In the genomic region with DNA sequence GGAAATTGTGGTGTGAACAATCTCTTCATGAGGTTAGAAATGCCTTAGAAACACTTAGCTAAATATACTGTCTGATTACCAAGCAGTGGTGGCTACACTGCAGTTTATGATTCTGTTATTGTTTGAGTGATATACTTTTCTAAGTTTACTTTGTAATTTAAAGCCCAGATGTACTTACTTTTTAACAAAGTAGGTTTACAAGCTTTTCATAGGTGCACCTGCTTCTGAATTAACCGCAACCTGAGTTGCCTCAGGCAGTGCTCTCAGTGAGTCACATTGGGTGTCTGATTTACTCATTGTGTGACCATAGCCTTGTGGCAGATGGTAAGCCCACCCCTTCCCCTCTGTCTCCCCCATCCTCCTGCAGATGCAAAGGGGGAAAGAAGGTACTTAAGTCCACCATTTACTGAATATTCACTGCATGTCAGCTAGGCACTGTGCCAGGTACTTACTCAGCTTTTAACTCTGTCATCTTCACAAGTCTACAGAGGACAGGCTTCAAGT, we compare ENCODE assay signal across 1 cellular context.
A peak's percentile ranks its signal among the peaks of the same experiment; 100 is the strongest.
TF ChIP-seq lines count a peak whose summit lies in the region.

No MANE protein-coding gene starts in this region.

TF ChIP-seq in HEK293, 187 proteins besides CTCF, POLR2A, EP300 and RAD21 (continued from another document and continues in another):
- TF ChIP-seq, protein P1, sequence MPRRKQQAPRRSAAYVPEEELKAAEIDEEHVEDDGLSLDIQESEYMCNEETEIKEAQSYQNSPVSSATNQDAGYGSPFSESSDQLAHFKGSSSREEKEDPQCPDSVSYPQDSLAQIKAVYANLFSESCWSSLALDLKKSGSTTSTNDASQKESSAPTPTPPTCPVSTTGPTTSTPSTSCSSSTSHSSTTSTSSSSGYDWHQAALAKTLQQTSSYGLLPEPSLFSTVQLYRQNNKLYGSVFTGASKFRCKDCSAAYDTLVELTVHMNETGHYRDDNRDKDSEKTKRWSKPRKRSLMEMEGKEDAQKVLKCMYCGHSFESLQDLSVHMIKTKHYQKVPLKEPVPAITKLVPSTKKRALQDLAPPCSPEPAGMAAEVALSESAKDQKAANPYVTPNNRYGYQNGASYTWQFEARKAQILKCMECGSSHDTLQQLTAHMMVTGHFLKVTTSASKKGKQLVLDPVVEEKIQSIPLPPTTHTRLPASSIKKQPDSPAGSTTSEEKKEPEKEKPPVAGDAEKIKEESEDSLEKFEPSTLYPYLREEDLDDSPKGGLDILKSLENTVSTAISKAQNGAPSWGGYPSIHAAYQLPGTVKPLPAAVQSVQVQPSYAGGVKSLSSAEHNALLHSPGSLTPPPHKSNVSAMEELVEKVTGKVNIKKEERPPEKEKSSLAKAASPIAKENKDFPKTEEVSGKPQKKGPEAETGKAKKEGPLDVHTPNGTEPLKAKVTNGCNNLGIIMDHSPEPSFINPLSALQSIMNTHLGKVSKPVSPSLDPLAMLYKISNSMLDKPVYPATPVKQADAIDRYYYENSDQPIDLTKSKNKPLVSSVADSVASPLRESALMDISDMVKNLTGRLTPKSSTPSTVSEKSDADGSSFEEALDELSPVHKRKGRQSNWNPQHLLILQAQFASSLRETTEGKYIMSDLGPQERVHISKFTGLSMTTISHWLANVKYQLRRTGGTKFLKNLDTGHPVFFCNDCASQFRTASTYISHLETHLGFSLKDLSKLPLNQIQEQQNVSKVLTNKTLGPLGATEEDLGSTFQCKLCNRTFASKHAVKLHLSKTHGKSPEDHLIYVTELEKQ (tag by site-specific recombination; IDR thresholded peaks at IDR 0.05; ENCODE audit: borderline replicate concordance): peak; percentile 80
- no peak for TF ChIP-seq ELK4 (IDR thresholded peaks at IDR 0.05; ENCODE audit: borderline replicate concordance, low read depth, low read length)
- no peak for TF ChIP-seq ZNF792 (tag by site-specific recombination; IDR thresholded peaks at IDR 0.05)
- TF ChIP-seq, protein P2, sequence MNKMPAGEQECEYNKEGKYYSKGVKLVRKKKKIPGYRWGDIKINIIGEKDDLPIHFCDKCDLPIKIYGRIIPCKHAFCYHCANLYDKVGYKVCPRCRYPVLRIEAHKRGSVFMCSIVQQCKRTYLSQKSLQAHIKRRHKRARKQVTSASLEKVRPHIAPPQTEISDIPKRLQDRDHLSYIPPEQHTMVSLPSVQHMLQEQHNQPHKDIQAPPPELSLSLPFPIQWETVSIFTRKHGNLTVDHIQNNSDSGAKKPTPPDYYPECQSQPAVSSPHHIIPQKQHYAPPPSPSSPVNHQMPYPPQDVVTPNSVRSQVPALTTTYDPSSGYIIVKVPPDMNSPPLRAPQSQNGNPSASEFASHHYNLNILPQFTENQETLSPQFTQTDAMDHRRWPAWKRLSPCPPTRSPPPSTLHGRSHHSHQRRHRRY (tag by site-specific recombination; IDR thresholded peaks at IDR 0.05): no peak
- peak; percentile 100 for TF ChIP-seq OSR2 (tag by site-specific recombination; IDR thresholded peaks at IDR 0.05)
- no peak for TF ChIP-seq ZNF549 (tag by site-specific recombination; IDR thresholded peaks at IDR 0.05)
- no peak for TF ChIP-seq ZNF416 (tag by site-specific recombination; IDR thresholded peaks at IDR 0.05)
- no peak; the same call in 1 of the 2 replicates for TF ChIP-seq PRDM1 (tag by site-specific recombination; IDR thresholded peaks at IDR 0.05)
- TF ChIP-seq ZNF747 (tag by site-specific recombination; IDR thresholded peaks at IDR 0.05): no peak
- no peak for TF ChIP-seq HOXC10 (CRISPR knock-in tag; IDR thresholded peaks at IDR 0.05)
- TF ChIP-seq ZXDB (tag by site-specific recombination; IDR thresholded peaks at IDR 0.05): peak; percentile 72; the same call in 1 of the 2 replicates
- TF ChIP-seq ZNF174 (tag by site-specific recombination; IDR thresholded peaks at IDR 0.05): no peak
- no peak for TF ChIP-seq EGR2 (tag by site-specific recombination; IDR thresholded peaks at IDR 0.05; ENCODE audit: low read depth)
- no peak for TF ChIP-seq ZNF624 (tag by site-specific recombination; IDR thresholded peaks at IDR 0.05)
- no peak for TF ChIP-seq ZNF654 (tag by site-specific recombination; IDR thresholded peaks at IDR 0.05; ENCODE audit: low read depth)
- no peak for TF ChIP-seq ZNF548 (tag by site-specific recombination; IDR thresholded peaks at IDR 0.05)
- no peak for TF ChIP-seq ZNF626 (tag by site-specific recombination; IDR thresholded peaks at IDR 0.05)
- no peak for TF ChIP-seq ZBTB20 (tag by site-specific recombination; IDR thresholded peaks at IDR 0.05)
- TF ChIP-seq HOXA7 (CRISPR knock-in tag; IDR thresholded peaks at IDR 0.05; ENCODE audit: borderline replicate concordance): no peak
- TF ChIP-seq, protein P3, sequence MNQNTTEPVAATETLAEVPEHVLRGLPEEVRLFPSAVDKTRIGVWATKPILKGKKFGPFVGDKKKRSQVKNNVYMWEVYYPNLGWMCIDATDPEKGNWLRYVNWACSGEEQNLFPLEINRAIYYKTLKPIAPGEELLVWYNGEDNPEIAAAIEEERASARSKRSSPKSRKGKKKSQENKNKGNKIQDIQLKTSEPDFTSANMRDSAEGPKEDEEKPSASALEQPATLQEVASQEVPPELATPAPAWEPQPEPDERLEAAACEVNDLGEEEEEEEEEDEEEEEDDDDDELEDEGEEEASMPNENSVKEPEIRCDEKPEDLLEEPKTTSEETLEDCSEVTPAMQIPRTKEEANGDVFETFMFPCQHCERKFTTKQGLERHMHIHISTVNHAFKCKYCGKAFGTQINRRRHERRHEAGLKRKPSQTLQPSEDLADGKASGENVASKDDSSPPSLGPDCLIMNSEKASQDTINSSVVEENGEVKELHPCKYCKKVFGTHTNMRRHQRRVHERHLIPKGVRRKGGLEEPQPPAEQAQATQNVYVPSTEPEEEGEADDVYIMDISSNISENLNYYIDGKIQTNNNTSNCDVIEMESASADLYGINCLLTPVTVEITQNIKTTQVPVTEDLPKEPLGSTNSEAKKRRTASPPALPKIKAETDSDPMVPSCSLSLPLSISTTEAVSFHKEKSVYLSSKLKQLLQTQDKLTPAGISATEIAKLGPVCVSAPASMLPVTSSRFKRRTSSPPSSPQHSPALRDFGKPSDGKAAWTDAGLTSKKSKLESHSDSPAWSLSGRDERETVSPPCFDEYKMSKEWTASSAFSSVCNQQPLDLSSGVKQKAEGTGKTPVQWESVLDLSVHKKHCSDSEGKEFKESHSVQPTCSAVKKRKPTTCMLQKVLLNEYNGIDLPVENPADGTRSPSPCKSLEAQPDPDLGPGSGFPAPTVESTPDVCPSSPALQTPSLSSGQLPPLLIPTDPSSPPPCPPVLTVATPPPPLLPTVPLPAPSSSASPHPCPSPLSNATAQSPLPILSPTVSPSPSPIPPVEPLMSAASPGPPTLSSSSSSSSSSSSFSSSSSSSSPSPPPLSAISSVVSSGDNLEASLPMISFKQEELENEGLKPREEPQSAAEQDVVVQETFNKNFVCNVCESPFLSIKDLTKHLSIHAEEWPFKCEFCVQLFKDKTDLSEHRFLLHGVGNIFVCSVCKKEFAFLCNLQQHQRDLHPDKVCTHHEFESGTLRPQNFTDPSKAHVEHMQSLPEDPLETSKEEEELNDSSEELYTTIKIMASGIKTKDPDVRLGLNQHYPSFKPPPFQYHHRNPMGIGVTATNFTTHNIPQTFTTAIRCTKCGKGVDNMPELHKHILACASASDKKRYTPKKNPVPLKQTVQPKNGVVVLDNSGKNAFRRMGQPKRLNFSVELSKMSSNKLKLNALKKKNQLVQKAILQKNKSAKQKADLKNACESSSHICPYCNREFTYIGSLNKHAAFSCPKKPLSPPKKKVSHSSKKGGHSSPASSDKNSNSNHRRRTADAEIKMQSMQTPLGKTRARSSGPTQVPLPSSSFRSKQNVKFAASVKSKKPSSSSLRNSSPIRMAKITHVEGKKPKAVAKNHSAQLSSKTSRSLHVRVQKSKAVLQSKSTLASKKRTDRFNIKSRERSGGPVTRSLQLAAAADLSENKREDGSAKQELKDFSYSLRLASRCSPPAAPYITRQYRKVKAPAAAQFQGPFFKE (tag by site-specific recombination; IDR thresholded peaks at IDR 0.05; ENCODE audit: borderline replicate concordance): no peak
- no peak for TF ChIP-seq ZBTB17 (tag by site-specific recombination; IDR thresholded peaks at IDR 0.05)
- TF ChIP-seq ZNF558 (tag by site-specific recombination; IDR thresholded peaks at IDR 0.05): no peak
- TF ChIP-seq ZIC2 (tag by site-specific recombination; IDR thresholded peaks at IDR 0.05): no peak
- TF ChIP-seq, protein P4, sequence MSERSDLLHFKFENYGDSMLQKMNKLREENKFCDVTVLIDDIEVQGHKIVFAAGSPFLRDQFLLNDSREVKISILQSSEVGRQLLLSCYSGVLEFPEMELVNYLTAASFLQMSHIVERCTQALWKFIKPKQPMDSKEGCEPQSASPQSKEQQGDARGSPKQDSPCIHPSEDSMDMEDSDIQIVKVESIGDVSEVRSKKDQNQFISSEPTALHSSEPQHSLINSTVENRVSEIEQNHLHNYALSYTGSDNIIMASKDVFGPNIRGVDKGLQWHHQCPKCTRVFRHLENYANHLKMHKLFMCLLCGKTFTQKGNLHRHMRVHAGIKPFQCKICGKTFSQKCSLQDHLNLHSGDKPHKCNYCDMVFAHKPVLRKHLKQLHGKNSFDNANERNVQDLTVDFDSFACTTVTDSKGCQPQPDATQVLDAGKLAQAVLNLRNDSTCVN (tag by site-specific recombination; optimal IDR thresholded peaks at IDR 0.05): no peak
- no peak for TF ChIP-seq ZNF670 (tag by site-specific recombination; IDR thresholded peaks at IDR 0.05; ENCODE audit: low read depth)
- TF ChIP-seq, protein P5, sequence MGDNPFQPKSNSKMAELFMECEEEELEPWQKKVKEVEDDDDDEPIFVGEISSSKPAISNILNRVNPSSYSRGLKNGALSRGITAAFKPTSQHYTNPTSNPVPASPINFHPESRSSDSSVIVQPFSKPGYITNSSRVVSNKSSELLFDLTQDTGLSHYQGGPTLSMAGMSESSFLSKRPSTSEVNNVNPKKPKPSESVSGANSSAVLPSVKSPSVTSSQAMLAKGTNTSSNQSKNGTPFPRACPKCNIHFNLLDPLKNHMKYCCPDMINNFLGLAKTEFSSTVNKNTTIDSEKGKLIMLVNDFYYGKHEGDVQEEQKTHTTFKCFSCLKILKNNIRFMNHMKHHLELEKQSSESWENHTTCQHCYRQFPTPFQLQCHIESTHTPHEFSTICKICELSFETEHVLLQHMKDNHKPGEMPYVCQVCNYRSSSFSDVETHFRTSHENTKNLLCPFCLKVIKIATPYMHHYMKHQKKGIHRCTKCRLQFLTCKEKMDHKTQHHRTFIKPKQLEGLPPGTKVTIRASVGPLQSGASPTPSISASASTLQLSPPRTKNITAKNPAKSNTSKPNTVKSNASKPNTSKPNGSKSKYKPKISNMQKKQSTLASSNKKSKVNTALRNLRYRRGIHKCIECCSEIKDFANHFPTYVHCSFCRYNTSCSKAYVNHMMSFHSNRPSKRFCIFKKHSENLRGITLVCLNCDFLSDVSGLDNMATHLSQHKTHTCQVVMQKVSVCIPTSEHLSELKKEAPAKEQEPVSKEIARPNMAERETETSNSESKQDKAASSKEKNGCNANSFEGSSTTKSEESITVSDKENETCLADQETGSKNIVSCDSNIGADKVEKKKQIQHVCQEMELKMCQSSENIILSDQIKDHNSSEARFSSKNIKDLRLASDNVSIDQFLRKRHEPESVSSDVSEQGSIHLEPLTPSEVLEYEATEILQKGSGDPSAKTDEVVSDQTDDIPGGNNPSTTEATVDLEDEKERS (tag by site-specific recombination; IDR thresholded peaks at IDR 0.05): no peak
- TF ChIP-seq ZNF335 (tag by site-specific recombination; conservative IDR thresholded peaks at IDR 0.05): no peak
- TF ChIP-seq, protein P6, sequence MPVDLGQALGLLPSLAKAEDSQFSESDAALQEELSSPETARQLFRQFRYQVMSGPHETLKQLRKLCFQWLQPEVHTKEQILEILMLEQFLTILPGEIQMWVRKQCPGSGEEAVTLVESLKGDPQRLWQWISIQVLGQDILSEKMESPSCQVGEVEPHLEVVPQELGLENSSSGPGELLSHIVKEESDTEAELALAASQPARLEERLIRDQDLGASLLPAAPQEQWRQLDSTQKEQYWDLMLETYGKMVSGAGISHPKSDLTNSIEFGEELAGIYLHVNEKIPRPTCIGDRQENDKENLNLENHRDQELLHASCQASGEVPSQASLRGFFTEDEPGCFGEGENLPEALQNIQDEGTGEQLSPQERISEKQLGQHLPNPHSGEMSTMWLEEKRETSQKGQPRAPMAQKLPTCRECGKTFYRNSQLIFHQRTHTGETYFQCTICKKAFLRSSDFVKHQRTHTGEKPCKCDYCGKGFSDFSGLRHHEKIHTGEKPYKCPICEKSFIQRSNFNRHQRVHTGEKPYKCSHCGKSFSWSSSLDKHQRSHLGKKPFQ (tag by site-specific recombination; IDR thresholded peaks at IDR 0.05): peak; percentile 96
- TF ChIP-seq ZNF776 (tag by site-specific recombination; IDR thresholded peaks at IDR 0.05; ENCODE audit: borderline replicate concordance): no peak
- TF ChIP-seq ZNF341 (tag by site-specific recombination; IDR thresholded peaks at IDR 0.05; ENCODE audit: low read depth): no peak
- TF ChIP-seq GLIS1 (tag by site-specific recombination; IDR thresholded peaks at IDR 0.05): peak; percentile 34
- TF ChIP-seq, protein P7, sequence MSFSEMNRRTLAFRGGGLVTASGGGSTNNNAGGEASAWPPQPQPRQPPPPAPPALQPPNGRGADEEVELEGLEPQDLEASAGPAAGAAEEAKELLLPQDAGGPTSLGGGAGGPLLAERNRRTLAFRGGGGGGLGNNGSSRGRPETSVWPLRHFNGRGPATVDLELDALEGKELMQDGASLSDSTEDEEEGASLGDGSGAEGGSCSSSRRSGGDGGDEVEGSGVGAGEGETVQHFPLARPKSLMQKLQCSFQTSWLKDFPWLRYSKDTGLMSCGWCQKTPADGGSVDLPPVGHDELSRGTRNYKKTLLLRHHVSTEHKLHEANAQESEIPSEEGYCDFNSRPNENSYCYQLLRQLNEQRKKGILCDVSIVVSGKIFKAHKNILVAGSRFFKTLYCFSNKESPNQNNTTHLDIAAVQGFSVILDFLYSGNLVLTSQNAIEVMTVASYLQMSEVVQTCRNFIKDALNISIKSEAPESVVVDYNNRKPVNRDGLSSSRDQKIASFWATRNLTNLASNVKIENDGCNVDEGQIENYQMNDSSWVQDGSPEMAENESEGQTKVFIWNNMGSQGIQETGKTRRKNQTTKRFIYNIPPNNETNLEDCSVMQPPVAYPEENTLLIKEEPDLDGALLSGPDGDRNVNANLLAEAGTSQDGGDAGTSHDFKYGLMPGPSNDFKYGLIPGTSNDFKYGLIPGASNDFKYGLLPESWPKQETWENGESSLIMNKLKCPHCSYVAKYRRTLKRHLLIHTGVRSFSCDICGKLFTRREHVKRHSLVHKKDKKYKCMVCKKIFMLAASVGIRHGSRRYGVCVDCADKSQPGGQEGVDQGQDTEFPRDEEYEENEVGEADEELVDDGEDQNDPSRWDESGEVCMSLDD (tag by site-specific recombination; IDR thresholded peaks at IDR 0.05): no peak
- TF ChIP-seq KLF8 (tag by site-specific recombination; IDR thresholded peaks at IDR 0.05): peak; percentile 82
- no peak; the same call in 1 of the 2 replicates for TF ChIP-seq ZNF391 (tag by site-specific recombination; IDR thresholded peaks at IDR 0.05; ENCODE audit: borderline replicate concordance, low read depth)
